Comparison of ENCODE assay signal across 19 cellular contexts in the genomic region with DNA sequence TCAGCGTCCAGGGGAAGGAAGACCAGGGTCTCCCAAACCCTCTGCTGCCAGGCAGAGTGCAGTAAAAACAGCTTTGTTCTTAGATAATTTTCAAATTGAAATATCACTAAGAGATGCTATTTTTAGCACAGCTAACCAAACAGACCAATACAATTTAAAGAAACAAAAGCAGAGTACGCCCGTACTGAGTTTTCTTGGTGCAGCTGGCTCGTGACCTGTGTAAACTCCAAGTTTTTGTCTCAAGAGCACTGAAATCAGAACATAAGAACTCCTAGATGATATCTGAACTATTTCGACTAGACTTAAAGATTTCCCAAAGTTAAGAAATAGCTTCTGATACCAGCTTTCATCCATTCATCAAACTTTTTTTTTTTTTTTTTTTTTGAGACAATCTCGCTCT. TPM values are rescaled to one million over a fixed set of nuclear protein-coding genes. Genes with fewer than 3 reads are reported as not detected.
DNase-seq lines count a peak whose midpoint lies in the region; ATAC-seq and TF ChIP-seq lines count a peak whose summit lies in the region.
"Had no signal": no experiment of that assay in that cellular context is flagged by ENCODE, and none has a peak within 500 bp of the region (broad histone marks: within the 10 kb centered on the region; RNA-seq: fewer than 3 reads in every experiment).

No MANE protein-coding gene starts in this region.

- TF ChIP-seq POLR2A in heart left ventricle (IDR thresholded peaks at IDR 0.05) = no peak

- WGBS in heart left ventricle, 4 donors = 57 to 62% (median 59%) methylated on average over 6 of the region's 6 CpGs

- H3K4me1 Mint-ChIP-seq in mesothelial cell of epicardium (no peaks in the 10 kb centered on the region), type B pancreatic cell (ENCODE audit: unreplicated experiment) (peaks cover 21% of the 10 kb centered on the region)

- H3K27ac ChIP-seq in cardiac muscle cell (peak overlapping the region; percentile 74), heart left ventricle (no peak overlapping the region), colonic mucosa (peak overlapping the region; percentile 72)
- H3K27ac ChIP-seq: GM23248, SJSA1 had no signal

- no peak for DNase-seq in cardiac muscle cell (ENCODE audit: low read depth in 1 of 2, low spot score in 1 of 2)
- no peak for DNase-seq in heart left ventricle
- DNase-seq in colonic mucosa = no peak
- DNase-seq in mesothelial cell of epicardium (ENCODE audit: low spot score in 2 of 2, unreplicated experiment in 2 of 2) = no peak
- no peak for DNase-seq in type B pancreatic cell (ENCODE audit: extremely low spot score, unreplicated experiment)
- DNase-seq in anterior cingulate cortex (lab: John Stamatoyannopoulos, UW) = no peak
- DNase-seq in AML-193 (lab: John Stamatoyannopoulos, UW) = no peak
- no peak for DNase-seq in NCI-H1694 treated with DMSO at 0.1 percent for 48 hours (lab: John Stamatoyannopoulos, UW)
- DNase-seq: Caco-2, DMS 273 treated with DMSO at 0.1 percent for 48 hours, DMS79 treated with DMSO at 0.1 percent for 48 hours, GM23248, HCEC 1CT, MV-4-11, NCI-H526, OCI-M1 had no signal

- H3K4me3 ChIP-seq in cardiac muscle cell (no peak overlapping the region), heart left ventricle (no peak overlapping the region), colonic mucosa (no peak overlapping the region)
- H3K4me3 ChIP-seq: GM23248, SJSA1 had no signal

- no peak for ATAC-seq in heart left ventricle

- H3K9me3 ChIP-seq in cardiac muscle cell (ENCODE audit: low read depth) = no peaks in the 10 kb centered on the region
- H3K9me3 ChIP-seq in heart left ventricle = no peaks in the 10 kb centered on the region
- no peaks in the 10 kb centered on the region for H3K9me3 ChIP-seq in colonic mucosa
- H3K9me3 ChIP-seq: Caco-2, SJSA1 had no signal

- no peaks in the 10 kb centered on the region for H3K27me3 ChIP-seq in cardiac muscle cell
- no peaks in the 10 kb centered on the region for H3K27me3 ChIP-seq in heart left ventricle
- H3K27me3 ChIP-seq in colonic mucosa = no peaks in the 10 kb centered on the region
- H3K27me3 ChIP-seq: SJSA1 had no signal

- H3K36me3 ChIP-seq in cardiac muscle cell = peaks cover 4% of the 10 kb centered on the region
- H3K36me3 ChIP-seq in heart left ventricle = peaks cover 0 to 41% (median 4%) of the 10 kb centered on the region in 9 donors
- H3K36me3 ChIP-seq in colonic mucosa = no peaks in the 10 kb centered on the region

- intact Hi-C loops in heart left ventricle (cut with DNase I) (no loop called here), colonic mucosa (cut with DNase I) (no loop called here)

- peak overlapping the region; percentile 2 for H3K27ac Mint-ChIP-seq in mesothelial cell of epicardium
- H3K27ac Mint-ChIP-seq in type B pancreatic cell = peak overlapping the region; percentile 22
- H3K27ac Mint-ChIP-seq: B cell had no signal

- H3K4me1 ChIP-seq in cardiac muscle cell (ENCODE audit: low read depth) (peaks cover 9% of the 10 kb centered on the region), heart left ventricle (peaks cover 0 to 26% (median 8%) of the 10 kb centered on the region in 12 donors), colonic mucosa (peaks cover 7% of the 10 kb centered on the region)
- H3K4me1 ChIP-seq: Caco-2, SJSA1 had no signal

- H3K27me3 Mint-ChIP-seq in mesothelial cell of epicardium (ENCODE audit: low read depth) = no peaks in the 10 kb centered on the region
- H3K27me3 Mint-ChIP-seq in type B pancreatic cell = no peaks in the 10 kb centered on the region
- H3K27me3 Mint-ChIP-seq: B cell, IgD-negative memory B cell had no signal

- H3K36me3 Mint-ChIP-seq in mesothelial cell of epicardium (peaks cover 7% of the 10 kb centered on the region), type B pancreatic cell (peaks cover 15% of the 10 kb centered on the region)

- H3K9me3 Mint-ChIP-seq in mesothelial cell of epicardium (no peaks in the 10 kb centered on the region), type B pancreatic cell (no peaks in the 10 kb centered on the region)
- H3K9me3 Mint-ChIP-seq: IgD-negative memory B cell had no signal

- H3K4me3 Mint-ChIP-seq in mesothelial cell of epicardium (no peak overlapping the region), type B pancreatic cell (no peak overlapping the region)
- H3K4me3 Mint-ChIP-seq: B cell, IgD-negative memory B cell had no signal

- H3K9ac ChIP-seq in colonic mucosa (ENCODE audit: low read depth in 2 of 2, low read length in 2 of 2) = peak overlapping the region in 1 of 2 donors; percentile 8
- H3K9ac ChIP-seq: GM23248 had no signal

- no peak for TF ChIP-seq CTCF in cardiac muscle cell (IDR thresholded peaks at IDR 0.05; ENCODE audit: low read depth, low read length)
- no peak for TF ChIP-seq CTCF in heart left ventricle (IDR thresholded peaks at IDR 0.05)
- no peak for TF ChIP-seq CTCF in colonic mucosa (IDR thresholded peaks at IDR 0.05)
- TF ChIP-seq CTCF in mesothelial cell of epicardium (IDR thresholded peaks at IDR 0.05; ENCODE audit: unreplicated experiment) = no peak
- TF ChIP-seq CTCF in type B pancreatic cell (conservative IDR thresholded peaks at IDR 0.05) = no peak

RNA-seq across cellular contexts. Expression of a gene that starts 10.3 kb away (rescaled TPM):
- total RNA-seq in cardiac muscle cell (106 and 115 TPM in 2 replicates), heart left ventricle (100 to 1,000 TPM in 1 of 9 donors, 10 to 100 TPM in 8; 35.8 to 130 (median 54.0) TPM), colonic mucosa (100 to 1,000 TPM; 255 to 261 TPM), mesothelial cell of epicardium (123 to 125 TPM (median 125 TPM) in 3 replicates), type B pancreatic cell (ENCODE audit: low replicate concordance) (161 and 168 TPM in 2 replicates)
- polyA plus RNA-seq in cardiac muscle cell (102 and 120 TPM in 2 replicates), heart left ventricle (10 to 100 TPM; 40.1 to 61.5 TPM)

RNA-seq across cellular contexts. Expression of a gene that starts 21.7 kb away (rescaled TPM):
- total RNA-seq in cardiac muscle cell (8.9 and 9.4 TPM in 2 replicates), heart left ventricle (10 to 100 TPM in 2 of 9 donors, 1 to 10 TPM in 7; 1.6 to 26.0 (median 3.2) TPM), colonic mucosa (10 to 100 TPM; 33.7 to 47.4 TPM), mesothelial cell of epicardium (30.5 to 34.7 TPM (median 33.7 TPM) in 3 replicates), type B pancreatic cell (ENCODE audit: low replicate concordance) (44.6 and 56.3 TPM in 2 replicates)
- polyA plus RNA-seq in cardiac muscle cell (3.4 and 11.9 TPM in 2 replicates), heart left ventricle (10 to 100 TPM in 1 of 2 donors, 1 to 10 TPM in 1; 5.5 to 28.1 TPM)

RNA-seq across cellular contexts. Expression of a gene that starts 24.6 kb away (rescaled TPM):
- total RNA-seq in cardiac muscle cell (0.36 and 0.53 TPM in 2 replicates), heart left ventricle (1 to 10 TPM in 1 of 9 donors, under 1 TPM in 7, not detected in 1; 0.12 to 1.3 (median 0.22) TPM), colonic mucosa (under 1 TPM; 0.24 to 0.47 TPM), mesothelial cell of epicardium (0.77 to 1.2 TPM (median 0.98 TPM) in 3 replicates), type B pancreatic cell (ENCODE audit: low replicate concordance) (6.2 and 6.3 TPM in 2 replicates)
- polyA plus RNA-seq in cardiac muscle cell (0.45 TPM in 1 of 2 replicates, not detected in the other), heart left ventricle (under 1 TPM; 0.08 to 0.28 TPM)
- polyA plus RNA-seq: IgD-negative memory B cell had no signal

RNA-seq across cellular contexts. Expression of a gene that starts 31.2 kb away (rescaled TPM):
- total RNA-seq in cardiac muscle cell = not detected in 2 replicates
- polyA plus RNA-seq in cardiac muscle cell = not detected in 2 replicates
- total RNA-seq in heart left ventricle = under 1 TPM in 1 of 9 donors, not detected in 8; 0.29 TPM
- not detected for polyA plus RNA-seq in heart left ventricle
- total RNA-seq in colonic mucosa = not detected
- not detected in 3 replicates for total RNA-seq in mesothelial cell of epicardium
- total RNA-seq in type B pancreatic cell (ENCODE audit: low replicate concordance) = 28.9 TPM in 1 of 2 replicates, not detected in the other
- total RNA-seq: B cell, Caco-2, GM23248, SJSA1 had no signal
- polyA plus RNA-seq: GM23248 had no signal

RNA-seq across cellular contexts. Expression of a gene that starts 52.2 kb away (rescaled TPM):
- 4.4 and 5.4 TPM in 2 replicates for total RNA-seq in cardiac muscle cell
- 2.1 and 3.0 TPM in 2 replicates for polyA plus RNA-seq in cardiac muscle cell
- total RNA-seq in heart left ventricle = 1 to 10 TPM in 4 of 9 donors, under 1 TPM in 5; 0.40 to 2.8 (median 0.95) TPM
- under 1 TPM; 0.42 to 0.91 TPM for polyA plus RNA-seq in heart left ventricle
- under 1 TPM; 0.17 to 0.21 TPM for total RNA-seq in colonic mucosa
- 0.27 to 0.36 TPM (median 0.29 TPM) in 3 replicates for total RNA-seq in mesothelial cell of epicardium
- 0.45 and 8.8 TPM in 2 replicates for total RNA-seq in type B pancreatic cell (ENCODE audit: low replicate concordance)
- total RNA-seq: GM23248 had no signal
- polyA plus RNA-seq: GM23248, IgD-negative memory B cell had no signal

Comparison
In these comparisons a context has a peak if more than half of its experiments do, and no peak if none do; other contexts are left out.
1. H3K27ac ChIP-seq: peak in cardiac muscle cell (single experiment) and colonic mucosa (single experiment); none in heart left ventricle (0 of 12).